ENCODE assay signal across 7 cellular contexts in the genomic region with DNA sequence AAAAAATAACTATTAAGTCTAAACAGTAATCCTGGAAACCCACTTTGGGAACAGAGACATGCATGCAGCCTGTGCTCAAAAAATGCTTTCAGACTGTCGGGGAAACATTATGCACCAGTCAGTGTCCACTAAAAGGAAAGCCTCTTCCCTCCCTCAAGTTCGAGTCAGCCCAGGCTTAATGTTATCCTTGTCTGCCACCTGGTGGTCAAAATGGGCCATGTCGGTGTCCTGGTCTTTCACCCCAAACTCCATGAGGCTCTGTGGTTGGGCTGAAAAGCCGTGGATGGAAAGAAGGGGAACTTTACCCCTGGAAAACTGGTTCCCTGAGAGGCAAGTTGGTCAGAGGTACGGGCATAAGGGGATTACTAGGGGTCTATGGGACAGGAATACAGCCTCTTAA.
A peak's percentile ranks its signal among the peaks of the same experiment; 100 is the strongest.
DNase-seq lines count a peak whose midpoint lies in the region; ATAC-seq, FAIRE-seq and TF ChIP-seq lines count a peak whose summit lies in the region.

No MANE protein-coding gene starts in this region.

- H3K27ac ChIP-seq in liver (ENCODE audit: low read depth in 1 of 2, low read length in 2 of 2): no peak overlapping the region

- no peaks in the 10 kb centered on the region for H3K27me3 ChIP-seq in GM06990 (replicated peaks; ENCODE audit: control insufficient read depth, insufficient read depth, low read length)
- H3K27me3 ChIP-seq in liver (ENCODE audit: control insufficient read depth in 4 of 4, insufficient read depth in 4 of 4, low read length in 3 of 4): no peaks in the 10 kb centered on the region

- no peak overlapping the region for H3K27ac Mint-ChIP-seq in activated naive CD4-positive, alpha-beta T cell treated with anti-CD3 and anti-CD28 coated beads, Interleukin-2, amount 10 ng/mL, durations not matched to agents 7 days and 5 days

- CTCF ChIA-PET in activated naive CD4-positive, alpha-beta T cell treated with anti-CD3 and anti-CD28 coated beads, Interleukin-2, amount 10 ng/mL, durations not matched to agents 7 days and 5 days (lab: Charles Lee): no interaction called here

- no peaks in the 10 kb centered on the region for H3K27me3 Mint-ChIP-seq in activated naive CD4-positive, alpha-beta T cell treated with anti-CD3 and anti-CD28 coated beads, Interleukin-2, amount 10 ng/mL, durations not matched to agents 7 days and 5 days

- peaks cover 1% of the 10 kb centered on the region for H3K36me3 Mint-ChIP-seq in activated naive CD4-positive, alpha-beta T cell treated with anti-CD3 and anti-CD28 coated beads, Interleukin-2, amount 10 ng/mL, durations not matched to agents 7 days and 5 days

- TF ChIP-seq CTCF in GM06990 (IDR thresholded peaks at IDR 0.05; ENCODE audit: insufficient read depth, low read length, poor library complexity, severe bottlenecking) (peak; percentile 39), liver (IDR thresholded peaks at IDR 0.05; ENCODE audit: low read depth, low read length, missing input control) (peak; percentile 68)

- H3K9ac ChIP-seq in liver (ENCODE audit: low read depth in 1 of 2, low read length in 2 of 2): no peak overlapping the region

- 18% methylated on average over 5 of the region's 5 CpGs for WGBS in liver

- DNase-seq in GM06990 (ENCODE audit: extremely low read depth, insufficient read length) (no peak), KBM-7 (peak; percentile 81), urothelium cell line (ENCODE audit: low spot score) (peak; percentile 4), HPDE6-E6E7 (ENCODE audit: extremely low spot score) (no peak)
- DNase-seq in activated naive CD4-positive, alpha-beta T cell treated with anti-CD3 and anti-CD28 coated beads, Interleukin-2, amount 10 ng/mL, durations not matched to agents 7 days and 5 days: peak; percentile 45

- no peak for FAIRE-seq in urothelium cell line (lab: Jason Lieb, UNC)

- peaks cover 60% of the 10 kb centered on the region for H3K9me3 Mint-ChIP-seq in activated naive CD4-positive, alpha-beta T cell treated with anti-CD3 and anti-CD28 coated beads, Interleukin-2, amount 10 ng/mL, durations not matched to agents 7 days and 5 days

- H3K9me3 ChIP-seq in liver (ENCODE audit: control insufficient read depth in 4 of 4, low read length in 3 of 4): peaks cover 0 to 15% (median 2%) of the 10 kb centered on the region in 4 donors

- no peak for ATAC-seq in HG03565 (IDR thresholded peaks at IDR 0.05; ENCODE audit: unreplicated experiment)

- H3K4me3 ChIP-seq in GM06990 (replicated peaks; ENCODE audit: low read depth, low read length): no peak overlapping the region
- H3K4me3 ChIP-seq in liver (ENCODE audit: low read depth in 1 of 3, low read length in 3 of 3): no peak overlapping the region

- no peak overlapping the region for H3K4me3 Mint-ChIP-seq in activated naive CD4-positive, alpha-beta T cell treated with anti-CD3 and anti-CD28 coated beads, Interleukin-2, amount 10 ng/mL, durations not matched to agents 7 days and 5 days

- in situ Hi-C loops in KBM-7 (cut with MboI; ENCODE audit: low pct_unique_long_range_greater_than_20kb, low sequenced_read_pairs): no loop called here

- H3K4me1 Mint-ChIP-seq in activated naive CD4-positive, alpha-beta T cell treated with anti-CD3 and anti-CD28 coated beads, Interleukin-2, amount 10 ng/mL, durations not matched to agents 7 days and 5 days: no peaks in the 10 kb centered on the region

- peak; percentile 81 for TF ChIP-seq RAD21 in liver (IDR thresholded peaks at IDR 0.05)

- H3K36me3 ChIP-seq in GM06990 (ENCODE audit: control insufficient read depth, insufficient read depth, low read length): no peaks in the 10 kb centered on the region
- H3K36me3 ChIP-seq in liver (ENCODE audit: control insufficient read depth in 4 of 4, insufficient read depth in 3 of 4, low read depth in 1 of 4, low read length in 3 of 4): no peaks in the 10 kb centered on the region

- no peaks in the 10 kb centered on the region for H3K4me1 ChIP-seq in liver (ENCODE audit: control insufficient read depth in 4 of 4, insufficient read depth in 4 of 4, low read length in 3 of 4)

TF ChIP-seq in liver, 16 proteins besides CTCF, POLR2A, EP300 and RAD21:
- TF ChIP-seq SP1 (IDR thresholded peaks at IDR 0.05) (no peak), EGR1 (IDR thresholded peaks at IDR 0.05; ENCODE audit: low read depth in 2 of 2) (no peak), YY1 (IDR thresholded peaks at IDR 0.05) (no peak), HNF4A (conservative IDR thresholded peaks at IDR 0.05) (no peak), HNF4G (IDR thresholded peaks at IDR 0.05) (no peak), NR2F2 (IDR thresholded peaks at IDR 0.05) (no peak), FOXA1 (IDR thresholded peaks at IDR 0.05) (no peak), TAF1 (conservative IDR thresholded peaks at IDR 0.05) (no peak), GABPA (IDR thresholded peaks at IDR 0.05 in 1 of 2, conservative IDR thresholded peaks at IDR 0.05 in 1 of 2) (no peak)
- TF ChIP-seq, protein P1, sequence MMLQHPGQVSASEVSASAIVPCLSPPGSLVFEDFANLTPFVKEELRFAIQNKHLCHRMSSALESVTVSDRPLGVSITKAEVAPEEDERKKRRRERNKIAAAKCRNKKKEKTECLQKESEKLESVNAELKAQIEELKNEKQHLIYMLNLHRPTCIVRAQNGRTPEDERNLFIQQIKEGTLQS (IDR thresholded peaks at IDR 0.05): no peak
- TF ChIP-seq, protein P2, sequence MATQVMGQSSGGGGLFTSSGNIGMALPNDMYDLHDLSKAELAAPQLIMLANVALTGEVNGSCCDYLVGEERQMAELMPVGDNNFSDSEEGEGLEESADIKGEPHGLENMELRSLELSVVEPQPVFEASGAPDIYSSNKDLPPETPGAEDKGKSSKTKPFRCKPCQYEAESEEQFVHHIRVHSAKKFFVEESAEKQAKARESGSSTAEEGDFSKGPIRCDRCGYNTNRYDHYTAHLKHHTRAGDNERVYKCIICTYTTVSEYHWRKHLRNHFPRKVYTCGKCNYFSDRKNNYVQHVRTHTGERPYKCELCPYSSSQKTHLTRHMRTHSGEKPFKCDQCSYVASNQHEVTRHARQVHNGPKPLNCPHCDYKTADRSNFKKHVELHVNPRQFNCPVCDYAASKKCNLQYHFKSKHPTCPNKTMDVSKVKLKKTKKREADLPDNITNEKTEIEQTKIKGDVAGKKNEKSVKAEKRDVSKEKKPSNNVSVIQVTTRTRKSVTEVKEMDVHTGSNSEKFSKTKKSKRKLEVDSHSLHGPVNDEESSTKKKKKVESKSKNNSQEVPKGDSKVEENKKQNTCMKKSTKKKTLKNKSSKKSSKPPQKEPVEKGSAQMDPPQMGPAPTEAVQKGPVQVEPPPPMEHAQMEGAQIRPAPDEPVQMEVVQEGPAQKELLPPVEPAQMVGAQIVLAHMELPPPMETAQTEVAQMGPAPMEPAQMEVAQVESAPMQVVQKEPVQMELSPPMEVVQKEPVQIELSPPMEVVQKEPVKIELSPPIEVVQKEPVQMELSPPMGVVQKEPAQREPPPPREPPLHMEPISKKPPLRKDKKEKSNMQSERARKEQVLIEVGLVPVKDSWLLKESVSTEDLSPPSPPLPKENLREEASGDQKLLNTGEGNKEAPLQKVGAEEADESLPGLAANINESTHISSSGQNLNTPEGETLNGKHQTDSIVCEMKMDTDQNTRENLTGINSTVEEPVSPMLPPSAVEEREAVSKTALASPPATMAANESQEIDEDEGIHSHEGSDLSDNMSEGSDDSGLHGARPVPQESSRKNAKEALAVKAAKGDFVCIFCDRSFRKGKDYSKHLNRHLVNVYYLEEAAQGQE (IDR thresholded peaks at IDR 0.05): no peak
- TF ChIP-seq, protein P3, sequence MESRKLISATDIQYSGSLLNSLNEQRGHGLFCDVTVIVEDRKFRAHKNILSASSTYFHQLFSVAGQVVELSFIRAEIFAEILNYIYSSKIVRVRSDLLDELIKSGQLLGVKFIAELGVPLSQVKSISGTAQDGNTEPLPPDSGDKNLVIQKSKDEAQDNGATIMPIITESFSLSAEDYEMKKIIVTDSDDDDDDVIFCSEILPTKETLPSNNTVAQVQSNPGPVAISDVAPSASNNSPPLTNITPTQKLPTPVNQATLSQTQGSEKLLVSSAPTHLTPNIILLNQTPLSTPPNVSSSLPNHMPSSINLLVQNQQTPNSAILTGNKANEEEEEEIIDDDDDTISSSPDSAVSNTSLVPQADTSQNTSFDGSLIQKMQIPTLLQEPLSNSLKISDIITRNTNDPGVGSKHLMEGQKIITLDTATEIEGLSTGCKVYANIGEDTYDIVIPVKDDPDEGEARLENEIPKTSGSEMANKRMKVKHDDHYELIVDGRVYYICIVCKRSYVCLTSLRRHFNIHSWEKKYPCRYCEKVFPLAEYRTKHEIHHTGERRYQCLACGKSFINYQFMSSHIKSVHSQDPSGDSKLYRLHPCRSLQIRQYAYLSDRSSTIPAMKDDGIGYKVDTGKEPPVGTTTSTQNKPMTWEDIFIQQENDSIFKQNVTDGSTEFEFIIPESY (IDR thresholded peaks at IDR 0.05): no peak
TF ChIP-seq in liver: peak in this region for 0.

Comparison
In these comparisons a context has a peak if more than half of its experiments do, and no peak if none do; other contexts are left out.
1. DNase-seq: peak in KBM-7 (single experiment), activated naive CD4-positive, alpha-beta T cell treated with anti-CD3 and anti-CD28 coated beads, Interleukin-2, amount 10 ng/mL, durations not matched to agents 7 days and 5 days (single experiment) and urothelium cell line (single experiment); none in GM06990 (single experiment) and HPDE6-E6E7 (single experiment).